In genomic region chr16:81740163-81740562, GRCh38 we compare ENCODE assay signal across 8 cellular contexts. TPM values are rescaled to one million over a fixed set of nuclear protein-coding genes. Genes with fewer than 3 reads are reported as not detected.
DNase-seq lines count a peak whose midpoint lies in the region; ATAC-seq and TF ChIP-seq lines count a peak whose summit lies in the region.
"Had no signal": no experiment of that assay in that cellular context is flagged by ENCODE, and none has a peak within 500 bp of the region (broad histone marks: within the 10 kb centered on the region; RNA-seq: fewer than 3 reads in every experiment).

No MANE protein-coding gene starts in this region.

- H3K4me3 ChIP-seq in GM23338: no peak overlapping the region
- H3K4me3 ChIP-seq in neuronal stem cell (ENCODE audit: low read length in 2 of 2): peak overlapping the region in 1 of 2 donors; percentile 61

- H3K9me3 ChIP-seq in neuronal stem cell (replicated peaks in 1 of 2; ENCODE audit: control insufficient read depth in 2 of 2, insufficient read depth in 1 of 2, low read depth in 1 of 2, low read length in 2 of 2): peaks cover 0 to 2% of the 10 kb centered on the region in 2 donors

- no peak overlapping the region for H2BK120ac ChIP-seq in neuronal stem cell (ENCODE audit: low read depth, low read length)

- H3K79me2 ChIP-seq in GM23338 (replicated peaks; ENCODE audit: insufficient read depth): no peaks in the 10 kb centered on the region

- H3K4me2 ChIP-seq in GM23338 (no peak overlapping the region), neuronal stem cell (ENCODE audit: insufficient read depth, low read length, poor library complexity, severe bottlenecking) (no peak overlapping the region)

- H3K9me2 ChIP-seq in GM23338 (ENCODE audit: insufficient read depth): no peaks in the 10 kb centered on the region; the same call in 1 of the 2 replicates

- DNase-seq in GM23338 (ENCODE audit: low spot score) (peak; percentile 64), neuronal stem cell (ENCODE audit: low spot score) (no peak), anterior cingulate cortex (lab: John Stamatoyannopoulos, UW) (no peak), HEK293T (ENCODE audit: extremely low spot score) (no peak)
- DNase-seq in effector memory CD8-positive, alpha-beta T cell: no peak
- DNase-seq: NCI-H2171 had no signal

- CTCF ChIA-PET in HEK293T (lab: Yijun Ruan, JAX): no interaction called here

- no peak overlapping the region for H3K27ac Mint-ChIP-seq in GM23338
- H3K27ac Mint-ChIP-seq in effector memory CD8-positive, alpha-beta T cell: no peak overlapping the region

- no peak overlapping the region for H2BK5ac ChIP-seq in neuronal stem cell (ENCODE audit: low read length)

- H3K14ac ChIP-seq in neuronal stem cell (ENCODE audit: low read length): no peak overlapping the region

- H3K9me3 Mint-ChIP-seq in GM23338: peaks cover 3% of the 10 kb centered on the region; the same call in 2 of the 3 replicates
- H3K9me3 Mint-ChIP-seq in effector memory CD8-positive, alpha-beta T cell: no peaks in the 10 kb centered on the region

- no peak overlapping the region for H3K23ac ChIP-seq in neuronal stem cell (ENCODE audit: low read depth, low read length, poor library complexity)

- POLR2A ChIA-PET in HEK293T (lab: Yijun Ruan, JAX): no interaction called here

- TF ChIP-seq CTCF in GM23338 (conservative IDR thresholded peaks at IDR 0.05; ENCODE audit: low read depth in 2 of 2): no peak

- H4K91ac ChIP-seq in neuronal stem cell (ENCODE audit: low read depth, low read length, poor library complexity): no peak overlapping the region

- H3K27me3 Mint-ChIP-seq in GM23338 (ENCODE audit: insufficient read depth, low read depth, poor library complexity): peaks cover 14% of the 10 kb centered on the region
- H3K27me3 Mint-ChIP-seq in effector memory CD8-positive, alpha-beta T cell: no peaks in the 10 kb centered on the region

- no peak overlapping the region for H4K8ac ChIP-seq in neuronal stem cell (ENCODE audit: low read depth, low read length)

- H3K27me3 ChIP-seq in GM23338 (ENCODE audit: insufficient read depth): no peaks in the 10 kb centered on the region
- peaks cover 0 to 4% (median 0%) of the 10 kb centered on the region in 3 experiments for H3K27me3 ChIP-seq in neuronal stem cell (ENCODE audit: control insufficient read depth in 3 of 3, insufficient read depth in 3 of 3, low read depth in 1 of 3, low read length in 3 of 3)

- WGBS in neuronal stem cell (ENCODE audit: extremely low coverage in 2 of 2, insufficient read length in 2 of 2, insufficient replicate concordance in 1 of 2), 2 donors: no CpG with 5 or more reads among the region's 8 CpGs

- no peak overlapping the region for H3K4me3 Mint-ChIP-seq in GM23338
- no peak overlapping the region for H3K4me3 Mint-ChIP-seq in effector memory CD8-positive, alpha-beta T cell

- H3K36me3 Mint-ChIP-seq in GM23338 (ENCODE audit: low read depth): no peaks in the 10 kb centered on the region
- H3K36me3 Mint-ChIP-seq in effector memory CD8-positive, alpha-beta T cell (ENCODE audit: insufficient read depth): peaks cover 3% of the 10 kb centered on the region

- peaks cover 12% of the 10 kb centered on the region for H3K4me1 Mint-ChIP-seq in GM23338
- H3K4me1 Mint-ChIP-seq in effector memory CD8-positive, alpha-beta T cell (ENCODE audit: low read depth in 2 of 2): peaks cover 0 to 7% of the 10 kb centered on the region in 2 donors

- no peak overlapping the region for H2AK5ac ChIP-seq in neuronal stem cell (ENCODE audit: low read depth, low read length)

- H2AFZ ChIP-seq in GM23338 (no peak overlapping the region), neuronal stem cell (ENCODE audit: low read length) (no peak overlapping the region)

- H3K9ac ChIP-seq in neuronal stem cell (ENCODE audit: low read depth, low read length, poor library complexity): peak overlapping the region; percentile 50

- H3K36me3 ChIP-seq in GM23338 (ENCODE audit: insufficient read depth) (no peaks in the 10 kb centered on the region), neuronal stem cell (replicated peaks in 1 of 2; ENCODE audit: control insufficient read depth in 2 of 2, insufficient read depth in 2 of 2, low read length in 2 of 2) (no peaks in the 10 kb centered on the region)

- no peaks in the 10 kb centered on the region for H3F3A ChIP-seq in GM23338 (replicated peaks; ENCODE audit: low read depth)

- H3K27ac ChIP-seq in GM23338 (ENCODE audit: low read depth): 0 out of 2 replicates have a peak overlapping the region, but pooled peaks have one; percentile 42
- H3K27ac ChIP-seq in neuronal stem cell (replicated peaks; ENCODE audit: low read length): no peak overlapping the region

- no peak overlapping the region for H3K4ac ChIP-seq in neuronal stem cell (ENCODE audit: low read length)

- ATAC-seq in GM18868 (IDR thresholded peaks at IDR 0.05; ENCODE audit: unreplicated experiment) (peak; percentile 55), GM23338 (peak; percentile 74), HG03575 (IDR thresholded peaks at IDR 0.05; ENCODE audit: extremely low read depth, insufficient number of reproducible peaks, low FRiP score, unreplicated experiment) (peak; percentile 49)
- ATAC-seq in effector memory CD8-positive, alpha-beta T cell (replicated peaks): no peak

- H2BK15ac ChIP-seq in neuronal stem cell (ENCODE audit: low read length): no peak overlapping the region

- no peaks in the 10 kb centered on the region for H4K20me1 ChIP-seq in GM23338 (replicated peaks; ENCODE audit: insufficient read depth)

- peak overlapping the region; percentile 2 for H3K18ac ChIP-seq in neuronal stem cell (ENCODE audit: low read length)

- H3K4me1 ChIP-seq in GM23338 (ENCODE audit: insufficient read depth) (peaks cover 6% of the 10 kb centered on the region), neuronal stem cell (ENCODE audit: control insufficient read depth in 2 of 2, insufficient read depth in 1 of 2, low read depth in 1 of 2, low read length in 2 of 2) (no peaks in the 10 kb centered on the region)

- H2BK12ac ChIP-seq in neuronal stem cell (ENCODE audit: low read length): no peak overlapping the region

- no peaks in the 10 kb centered on the region for H3K79me1 ChIP-seq in neuronal stem cell (ENCODE audit: low read depth, low read length)

TF ChIP-seq in GM23338, 12 proteins besides CTCF, POLR2A, EP300 and RAD21 (continues in another document):
- TF ChIP-seq NANOG (IDR thresholded peaks at IDR 0.05; ENCODE audit: borderline replicate concordance) (no peak), EZH2 (IDR thresholded peaks at IDR 0.05; ENCODE audit: low read depth, unreplicated experiment) (no peak), JUNB (IDR thresholded peaks at IDR 0.05; ENCODE audit: unreplicated experiment) (no peak), POLR2AphosphoS5 (IDR thresholded peaks at IDR 0.05; ENCODE audit: low read depth) (peak; percentile 25; the same call in 1 of the 2 replicates)

TF ChIP-seq in HEK293T, 16 proteins besides CTCF, POLR2A, EP300 and RAD21:
- TF ChIP-seq L3MBTL2 (conservative IDR thresholded peaks at IDR 0.05) (no peak), PKNOX1 (IDR thresholded peaks at IDR 0.05) (no peak), FOXA1 (IDR thresholded peaks at IDR 0.05) (no peak), HDGF (IDR thresholded peaks at IDR 0.05; ENCODE audit: borderline replicate concordance) (no peak), TARDBP (IDR thresholded peaks at IDR 0.05) (no peak), CTBP1 (IDR thresholded peaks at IDR 0.05; ENCODE audit: borderline replicate concordance) (no peak), ARNT (IDR thresholded peaks at IDR 0.05) (no peak), BHLHE40 (IDR thresholded peaks at IDR 0.05; ENCODE audit: borderline replicate concordance) (no peak), FOXK2 (IDR thresholded peaks at IDR 0.05) (no peak), FOXM1 (IDR thresholded peaks at IDR 0.05; ENCODE audit: borderline replicate concordance) (no peak), NFRKB (IDR thresholded peaks at IDR 0.05) (no peak), SP1 (IDR thresholded peaks at IDR 0.05) (no peak), LEF1 (IDR thresholded peaks at IDR 0.05; ENCODE audit: borderline replicate concordance) (no peak), ELF4 (IDR thresholded peaks at IDR 0.05) (no peak), SUZ12 (IDR thresholded peaks at IDR 0.05) (no peak), ZNF384 (IDR thresholded peaks at IDR 0.05) (no peak)

RNA-seq across cellular contexts. Expression of gene PLCG2, which starts 38.9 kb away (rescaled TPM):
- total RNA-seq in GM23338 (2014; rRNA removed; shearing (Covaris generic)): 3.6 and 5.9 TPM in 2 replicates
- polyA plus RNA-seq in GM23338 (2016; fragmentation: Nextera tagmentation; extraction: Ambion mirVana): 1.4 and 2.4 TPM in 2 replicates
- 1.3 TPM for polyA plus RNA-seq in neuronal stem cell (2013, experiment 1 of 2)
- 1.1 TPM for polyA plus RNA-seq in neuronal stem cell (2013, experiment 2 of 2)
